25 cellular contexts compared by ENCODE assay signal in genomic region chr1:2172012-2172411, GRCh38.
"Had no signal": no experiment of that assay in that cellular context is flagged by ENCODE, and none has a peak within 500 bp of the region (broad histone marks: within the 10 kb centered on the region; RNA-seq: fewer than 3 reads in every experiment).

No MANE protein-coding gene starts in this region.

- H3K36me3 ChIP-seq: suprapubic skin, thoracic aorta, tibial artery, tibial nerve, transverse colon, upper lobe of right lung, uterus, vagina had no signal

- H3K27ac ChIP-seq: stomach, suprapubic skin, testis, thoracic aorta, thyroid gland, tibial artery, tibial nerve, transverse colon, upper lobe of left lung, upper lobe of right lung, uterus, vagina had no signal

- FAIRE-seq: urothelium cell line had no signal

- H3K27me3 ChIP-seq: stomach, suprapubic skin, testis, thyroid gland, tibial nerve, transverse colon, upper lobe of left lung, upper lobe of right lung, uterus, vagina had no signal

- DNase-seq: stimulated activated CD4-positive, alpha-beta T cell treated with anti-CD3 and anti-CD28 coated beads, Interleukin-2, amount 100 ng/mL, for 48 hours; stimulated activated CD4-positive, alpha-beta T cell treated with anti-CD3 and anti-CD28 coated beads, Interleukin-4, amount 100 ng/mL, for 1 hour; stimulated activated CD4-positive, alpha-beta T cell treated with anti-CD3 and anti-CD28 coated beads, Interleukin-4, amount 100 ng/mL, for 24 hours; stimulated activated CD4-positive, alpha-beta T cell treated with anti-CD3 and anti-CD28 coated beads, Interleukin-4, amount 100 ng/mL, for 4 hours; stimulated activated CD8-positive, alpha-beta memory T cell treated with anti-CD3 and anti-CD28 coated beads, Interleukin-4, amount 100 ng/mL, for 48 hours; stimulated activated naive B cell treated with anti-CD40 and anti-IgM and Interleukin-4, amounts not matched to agents 10 μg/mL and 1 μg/mL and 100 μg/mL, for 72 hours; stimulated activated naive CD4-positive, alpha-beta T cell; stimulated activated naive CD4-positive, alpha-beta T cell treated with Interleukin-2 at 50 U/mL for 16 hours; stimulated activated naive CD8-positive, alpha-beta T cell treated with anti-CD3 and anti-CD28 coated beads, Interleukin-15, amount 100 ng/mL, for 72 hours; stimulated activated naive CD8-positive, alpha-beta T cell treated with anti-CD3 and anti-CD28 coated beads, Interleukin-15, Interleukin-2, amounts not matched to agents 100 U/mL and 50 U/mL, for 24 hours; stomach; substantia nigra; testis; thyroid gland; tibial artery; transverse colon; trophoblast cell; upper lobe of right lung; uterus had no signal

- H3K4me1 ChIP-seq: thyroid gland, transverse colon, upper lobe of right lung, uterus had no signal

- H3K4me3 ChIP-seq: stomach, suprapubic skin, testis, thoracic aorta, thyroid gland, tibial artery, tibial nerve, transverse colon, upper lobe of left lung, upper lobe of right lung, uterus, vagina had no signal

- H3K9me3 ChIP-seq: stomach, suprapubic skin, testis, thoracic aorta, thyroid gland, tibial artery, tibial nerve, transverse colon, upper lobe of left lung, upper lobe of right lung, uterus, vagina had no signal
